In genomic region chrX:108735087-108735679, GRCh38 we compare ENCODE assay signal across 11 cellular contexts. TPM values are rescaled to one million over a fixed set of nuclear protein-coding genes. Genes with fewer than 3 reads are reported as not detected.
DNase-seq lines count a peak whose midpoint lies in the region; ATAC-seq, FAIRE-seq and TF ChIP-seq lines count a peak whose summit lies in the region.
"Had no signal": no experiment of that assay in that cellular context is flagged by ENCODE, and none has a peak within 500 bp of the region (broad histone marks: within the 10 kb centered on the region; RNA-seq: fewer than 3 reads in every experiment).

No MANE protein-coding gene starts in this region.

- H3K4me3 Mint-ChIP-seq in Calu3 (ENCODE audit: low read depth, unreplicated experiment) = peak overlapping the region; percentile 69
- H3K4me3 Mint-ChIP-seq in activated T-cell treated with anti-CD3 and anti-CD28 coated beads, Interleukin-2, amount 50 U/mL, for 4 hours = no peak overlapping the region
- H3K4me3 Mint-ChIP-seq: natural killer cell treated with Interleukin-12 subunit alpha and Interleukin-12 subunit beta and Interleukin-15 and Interleukin-18, amount 100 ng/mL, for 72 hours had no signal

- CTCF ChIA-PET in Calu3 (lab: Charles Lee) (no interaction called here), HCT116 (lab: Charles Lee) (no interaction called here), GM12878 (lab: Yijun Ruan, JAX) (no interaction called here)

- H2AFZ ChIP-seq in HCT116 (ENCODE audit: low read depth, low read length, poor library complexity, severe bottlenecking) = no peak overlapping the region
- H2AFZ ChIP-seq in GM12878 (ENCODE audit: control insufficient read depth, low read depth, low read length) = no peak overlapping the region
- H2AFZ ChIP-seq in mesenchymal stem cell (ENCODE audit: low read depth, low read length) = no peak overlapping the region

- no TSS peak for BruUV-seq in Calu3 (replicated peaks; lab: Mats Ljungman, UMichigan)
- no TSS peak for BruUV-seq in HCT116 (replicated peaks; lab: Mats Ljungman, UMichigan)
- no TSS peak for BruUV-seq in GM12878 (replicated peaks; lab: Mats Ljungman, UMichigan)

- H3K36me3 ChIP-seq in HCT116 (ENCODE audit: control insufficient read depth in 1 of 2, insufficient read depth in 2 of 2, low read length in 2 of 2) (no peaks in the 10 kb centered on the region), GM12878 (ENCODE audit: control insufficient read depth in 2 of 2, insufficient read depth in 2 of 2, low read length in 1 of 2) (no peaks in the 10 kb centered on the region), mesenchymal stem cell (ENCODE audit: control insufficient read depth in 1 of 2, insufficient read depth in 2 of 2, low read depth in 1 of 2, low read length in 2 of 2) (no peaks in the 10 kb centered on the region)

- no peak overlapping the region for H3K4ac ChIP-seq in mesenchymal stem cell (ENCODE audit: low read depth in 1 of 2, low read length in 2 of 2)

- intact Hi-C loops in Calu3 (cut with micrococcal nuclease; ENCODE audit: unreplicated experiment) = no loop called here
- intact Hi-C loops in HCT116 (cut with micrococcal nuclease) = no loop called here
- intact Hi-C loops in GM12878 (cut with micrococcal nuclease; ENCODE audit: unreplicated experiment) = no loop called here

- no peak overlapping the region for H3K27ac ChIP-seq in HCT116 (ENCODE audit: low read depth, low read length)
- H3K27ac ChIP-seq in GM12878 (ENCODE audit: control insufficient read depth, insufficient read depth) = no peak overlapping the region
- H3K27ac ChIP-seq in mesenchymal stem cell (ENCODE audit: low read length, poor library complexity, severe bottlenecking) = no peak overlapping the region

- H3K18ac ChIP-seq in mesenchymal stem cell (ENCODE audit: low read depth in 1 of 2, low read length in 2 of 2) = no peak overlapping the region

- H3K4me3 ChIP-seq in HCT116 (replicated peaks in 1 of 2; ENCODE audit: low read depth in 1 of 2, low read length in 2 of 2) (no peak overlapping the region), GM12878 (no peak overlapping the region), mesenchymal stem cell (ENCODE audit: insufficient read depth in 1 of 2, low read depth in 1 of 2, low read length in 2 of 2) (no peak overlapping the region)

- FAIRE-seq in GM12878 (lab: Jason Lieb, UNC) = no peak

- no peaks in the 10 kb centered on the region for H3K27me3 ChIP-seq in HCT116 (ENCODE audit: insufficient read depth, low read length)
- H3K27me3 ChIP-seq in GM12878 (replicated peaks in 1 of 2; ENCODE audit: control insufficient read depth in 2 of 2, insufficient read depth in 2 of 2, low read length in 1 of 2) = peaks cover 2 to 3% of the 10 kb centered on the region in 2 experiments; a peak in 3 of 4 replicates
- peaks cover 63 to 77% of the 10 kb centered on the region in 2 experiments for H3K27me3 ChIP-seq in mesenchymal stem cell (ENCODE audit: control insufficient read depth in 1 of 2, insufficient read depth in 1 of 2, low read length in 2 of 2)

- H3K4me2 ChIP-seq in HCT116 (ENCODE audit: low read length) (no peak overlapping the region), GM12878 (ENCODE audit: control insufficient read depth, insufficient read depth) (no peak overlapping the region), mesenchymal stem cell (ENCODE audit: low read length, poor library complexity, severe bottlenecking) (peak overlapping the region; percentile 78)

- RAD21 ChIA-PET in HCT116 (lab: Charles Lee; ENCODE audit: low non-redundant PET in 1 of 2, low total read pairs in 2 of 2, uncharacterized antibody in 2 of 2, unreplicated experiment in 2 of 2) (no interaction called here), GM12878 (lab: Charles Lee; ENCODE audit: unreplicated experiment) (no interaction called here)

- H3K9ac ChIP-seq in HCT116 (ENCODE audit: low read length) (no peak overlapping the region), GM12878 (ENCODE audit: control insufficient read depth, insufficient read depth, low read length) (no peak overlapping the region), mesenchymal stem cell (ENCODE audit: low read length) (no peak overlapping the region)

- POLR2A ChIA-PET in HCT116 (lab: Charles Lee) (no interaction called here), GM12878 (lab: Charles Lee) (no interaction called here)

- no peaks in the 10 kb centered on the region for H4K20me1 ChIP-seq in HCT116 (ENCODE audit: insufficient read depth)
- no peaks in the 10 kb centered on the region for H4K20me1 ChIP-seq in GM12878 (ENCODE audit: control insufficient read depth, insufficient read depth)

- H2AK5ac ChIP-seq in mesenchymal stem cell (ENCODE audit: low read length, severe bottlenecking) = no peak overlapping the region

- SMC1A ChIA-PET in GM12878 (lab: Charles Lee; ENCODE audit: uncharacterized antibody, unreplicated experiment) = no interaction called here

- no peaks in the 10 kb centered on the region for H3K9me2 ChIP-seq in HCT116 (ENCODE audit: insufficient read depth)

- H3K27ac Mint-ChIP-seq in Calu3 (ENCODE audit: unreplicated experiment) = no peak overlapping the region
- H3K27ac Mint-ChIP-seq: natural killer cell treated with Interleukin-12 subunit alpha and Interleukin-12 subunit beta and Interleukin-15 and Interleukin-18, amount 100 ng/mL, for 72 hours had no signal

- peaks cover 82% of the 10 kb centered on the region for H3K27me3 Mint-ChIP-seq in Calu3 (ENCODE audit: unreplicated experiment)
- peaks cover 43% of the 10 kb centered on the region for H3K27me3 Mint-ChIP-seq in activated T-cell treated with anti-CD3 and anti-CD28 coated beads, Interleukin-2, amount 50 U/mL, for 4 hours (ENCODE audit: low read depth)

- TF ChIP-seq RAD21 in HCT116 (IDR thresholded peaks at IDR 0.05; ENCODE audit: low read depth) (no peak), GM12878 (IDR thresholded peaks at IDR 0.05; ENCODE audit: insufficient read depth, low read depth, low read length) (peak; percentile 21; the same call in 1 of the 2 replicates)

- no peak overlapping the region for H3K23ac ChIP-seq in mesenchymal stem cell (ENCODE audit: low read length in 2 of 2)

- no peaks in the 10 kb centered on the region for H3K4me1 Mint-ChIP-seq in Calu3 (ENCODE audit: low read depth, unreplicated experiment)
- no peaks in the 10 kb centered on the region for H3K4me1 Mint-ChIP-seq in activated T-cell treated with anti-CD3 and anti-CD28 coated beads, Interleukin-2, amount 50 U/mL, for 4 hours (ENCODE audit: low read depth)

- TF ChIP-seq CTCF in Calu3 (IDR thresholded peaks at IDR 0.05; ENCODE audit: unreplicated experiment) (no peak), HCT116 (IDR thresholded peaks at IDR 0.05 in 2 of 3, conservative IDR thresholded peaks at IDR 0.05 in 1 of 3; ENCODE audit: borderline replicate concordance in 1 of 3, insufficient read depth in 1 of 3, low read depth in 2 of 3, low read length in 2 of 3) (no peak), GM12878 (IDR thresholded peaks at IDR 0.05 in 2 of 3, conservative IDR thresholded peaks at IDR 0.05 in 1 of 3; ENCODE audit: control insufficient read depth in 2 of 3, extremely low read depth in 1 of 3, insufficient read depth in 1 of 3, low read depth in 3 of 3, low read length in 3 of 3) (no peak)

- H2BK5ac ChIP-seq in mesenchymal stem cell (ENCODE audit: low read depth, low read length, poor library complexity, severe bottlenecking) = no peak overlapping the region

- no peak overlapping the region for H4K8ac ChIP-seq in mesenchymal stem cell (ENCODE audit: low read length)

- no peak overlapping the region for H2BK15ac ChIP-seq in mesenchymal stem cell (ENCODE audit: low read depth, poor library complexity, severe bottlenecking)

- no peak for TF ChIP-seq EP300 in GM12878 (IDR thresholded peaks at IDR 0.05; ENCODE audit: borderline replicate concordance in 1 of 2, control insufficient read depth in 1 of 2, low read depth in 2 of 2, low read length in 2 of 2)

- H3K79me2 ChIP-seq in HCT116 (ENCODE audit: insufficient read depth, low read length) (no peaks in the 10 kb centered on the region), GM12878 (ENCODE audit: control insufficient read depth, insufficient read depth, low read length) (no peaks in the 10 kb centered on the region)

- TF ChIP-seq POLR2A in HCT116 (IDR thresholded peaks at IDR 0.05; ENCODE audit: borderline replicate concordance, extremely low read depth, insufficient read depth, insufficient read length) = no peak
- no peak for TF ChIP-seq POLR2A in GM12878 (IDR thresholded peaks at IDR 0.05; ENCODE audit: low read depth, low read length)

- no peaks in the 10 kb centered on the region for H3K4me1 ChIP-seq in HCT116 (ENCODE audit: control insufficient read depth in 1 of 2, insufficient read depth in 2 of 2, low read length in 2 of 2)
- no peaks in the 10 kb centered on the region for H3K4me1 ChIP-seq in GM12878 (ENCODE audit: control insufficient read depth, insufficient read depth, low read length)
- H3K4me1 ChIP-seq in mesenchymal stem cell (ENCODE audit: control insufficient read depth, insufficient read depth, low read depth, low read length) = peaks cover 15% of the 10 kb centered on the region

- H4K91ac ChIP-seq in mesenchymal stem cell (ENCODE audit: low read length) = no peak overlapping the region

- H2BK12ac ChIP-seq in mesenchymal stem cell (ENCODE audit: low read length in 2 of 2) = no peak overlapping the region

- H3K14ac ChIP-seq in mesenchymal stem cell (ENCODE audit: low read length in 2 of 2) = no peak overlapping the region

- H3K36me3 Mint-ChIP-seq in Calu3 (ENCODE audit: insufficient read depth, unreplicated experiment) = no peaks in the 10 kb centered on the region
- H3K36me3 Mint-ChIP-seq in activated T-cell treated with anti-CD3 and anti-CD28 coated beads, Interleukin-2, amount 50 U/mL, for 4 hours (ENCODE audit: insufficient read depth) = no peaks in the 10 kb centered on the region
- H3K36me3 Mint-ChIP-seq: natural killer cell treated with Interleukin-12 subunit alpha and Interleukin-12 subunit beta and Interleukin-15 and Interleukin-18, amount 100 ng/mL, for 72 hours had no signal

- WGBS in GM12878 (ENCODE audit: insufficient coverage, insufficient replicate concordance, low lambda C conversion rate, missing lambda C conversion rate) = 56% methylated on average over 34 of the region's 36 CpGs
- 39% methylated on average over 31 of the region's 36 CpGs for WGBS in mesenchymal stem cell

- H3K9me3 Mint-ChIP-seq in Calu3 (ENCODE audit: low read depth, unreplicated experiment) = no peaks in the 10 kb centered on the region
- H3K9me3 Mint-ChIP-seq in activated T-cell treated with anti-CD3 and anti-CD28 coated beads, Interleukin-2, amount 50 U/mL, for 4 hours = no peaks in the 10 kb centered on the region

- H3K79me1 ChIP-seq in mesenchymal stem cell (replicated peaks; ENCODE audit: low read length, poor library complexity, severe bottlenecking) = no peaks in the 10 kb centered on the region

- in situ Hi-C loops in GM12878 (cut with MboI) = no loop called here

- DNase-seq in Calu3 (no peak), HCT116 (ENCODE audit: low read depth, low spot score) (no peak), GM12878 (ENCODE audit: low read depth, low spot score) (no peak), mesenchymal stem cell (no peak), COR-L47 (lab: John Stamatoyannopoulos, UW) (no peak)
- no peak for DNase-seq in activated T-cell treated with anti-CD3 and anti-CD28 coated beads, Interleukin-2, amount 50 U/mL, for 4 hours
- DNase-seq: activated T-cell treated with anti-CD3 and anti-CD28 coated beads, Interleukin-2, amount 50 U/mL, for 48 hours; SIG-M5 had no signal

- ATAC-seq in HCT116 (0 out of 2 replicates have a peak, but pooled peaks have one; percentile 38), GM12878 (no peak), GM21529 (IDR thresholded peaks at IDR 0.05; ENCODE audit: unreplicated experiment) (no peak), GM19035 (IDR thresholded peaks at IDR 0.05; ENCODE audit: unreplicated experiment) (no peak)
- no peak for ATAC-seq in activated T-cell treated with anti-CD3 and anti-CD28 coated beads, Interleukin-2, amount 50 U/mL, for 4 hours
- ATAC-seq: natural killer cell treated with Interleukin-12 subunit alpha and Interleukin-12 subunit beta and Interleukin-15 and Interleukin-18, amount 100 ng/mL, for 72 hours had no signal

- H2BK120ac ChIP-seq in mesenchymal stem cell (ENCODE audit: low read depth, low read length) = no peak overlapping the region

- no peaks in the 10 kb centered on the region for H3K9me3 ChIP-seq in HCT116 (ENCODE audit: control insufficient read depth in 1 of 2, insufficient read depth in 1 of 2, low read depth in 1 of 2, low read length in 2 of 2)
- H3K9me3 ChIP-seq in GM12878 (replicated peaks; ENCODE audit: control insufficient read depth, insufficient read depth, low read length) = no peaks in the 10 kb centered on the region; the same call in 2 of the 3 replicates
- H3K9me3 ChIP-seq in mesenchymal stem cell (ENCODE audit: control insufficient read depth, low read length) = peaks cover 2% of the 10 kb centered on the region

RNA-seq across cellular contexts. Expression of gene IRS4, which starts 1.2 kb away (rescaled TPM):
- total RNA-seq in Calu3 (2022) = 0.10 TPM in 1 of 2 replicates, not detected in the other
- total RNA-seq in HCT116 (2021; ENCODE audit: unreplicated experiment) = not detected
- not detected in 2 replicates for polyA plus RNA-seq in HCT116 (2012)
- total RNA-seq in GM12878 (2013; cell fraction: nucleolus; rRNA removed) = not detected in 2 replicates
- total RNA-seq in GM12878 (2014; rRNA removed) = 0.11 TPM in 1 of 2 replicates, not detected in the other
- not detected in 2 replicates for total RNA-seq in GM12878 (2014; rRNA removed; fragmentation: Illumina TruSeq; extraction: Trizol)
- not detected in 2 replicates for total RNA-seq in GM12878 (2021)
- not detected for polyA plus RNA-seq in GM12878 (2011; ENCODE audit: low read depth)
- 0.03 TPM in 2 replicates for polyA plus RNA-seq in GM12878 (2011; rRNA removed)
- 0.01 and 0.03 TPM in 2 replicates for polyA plus RNA-seq in GM12878 (2011; cell fraction: cytosol; rRNA removed)
- 0.06 and 0.12 TPM in 2 replicates for polyA plus RNA-seq in GM12878 (2011; cell fraction: nucleus; rRNA removed)
- polyA plus RNA-seq in GM12878 (2012) = not detected in 2 replicates
- not detected in 2 replicates for polyA plus RNA-seq in GM12878 (2014; fragmentation: Illumina TruSeq; extraction: Trizol)
- not detected for polyA plus RNA-seq in GM12878 (2014; fragmentation: Nextera tagmentation; extraction: Ambion mirVana)
- polyA plus RNA-seq in GM12878 (2014; rRNA removed) = 0.04 and 0.08 TPM in 2 replicates
- not detected for polyA plus RNA-seq in GM12878 (2016; fragmentation: Nextera tagmentation; extraction: Ambion mirVana)
- polyA minus RNA-seq in GM12878 (2011; rRNA and poly(A)+ RNA removed) = 0.10 TPM in 1 of 2 replicates, not detected in the other
- not detected in 2 replicates for polyA minus RNA-seq in GM12878 (2011; cell fraction: cytosol; rRNA and poly(A)+ RNA removed)
- 0.12 and 0.19 TPM in 2 replicates for polyA minus RNA-seq in GM12878 (2011; cell fraction: nucleus; rRNA and poly(A)+ RNA removed)
- not detected for polyA plus RNA-seq in mesenchymal stem cell (2013, experiment 1 of 2)
- polyA plus RNA-seq in mesenchymal stem cell (2013, experiment 2 of 2) = not detected
- not detected for total RNA-seq in activated T-cell treated with anti-CD3 and anti-CD28 coated beads, Interleukin-2, amount 50 U/mL, for 4 hours
- total RNA-seq: natural killer cell treated with Interleukin-12 subunit alpha and Interleukin-12 subunit beta and Interleukin-15 and Interleukin-18, amount 100 ng/mL, for 72 hours had no signal
